Comparison of ENCODE assay signal across 25 cellular contexts in the genomic region with DNA sequence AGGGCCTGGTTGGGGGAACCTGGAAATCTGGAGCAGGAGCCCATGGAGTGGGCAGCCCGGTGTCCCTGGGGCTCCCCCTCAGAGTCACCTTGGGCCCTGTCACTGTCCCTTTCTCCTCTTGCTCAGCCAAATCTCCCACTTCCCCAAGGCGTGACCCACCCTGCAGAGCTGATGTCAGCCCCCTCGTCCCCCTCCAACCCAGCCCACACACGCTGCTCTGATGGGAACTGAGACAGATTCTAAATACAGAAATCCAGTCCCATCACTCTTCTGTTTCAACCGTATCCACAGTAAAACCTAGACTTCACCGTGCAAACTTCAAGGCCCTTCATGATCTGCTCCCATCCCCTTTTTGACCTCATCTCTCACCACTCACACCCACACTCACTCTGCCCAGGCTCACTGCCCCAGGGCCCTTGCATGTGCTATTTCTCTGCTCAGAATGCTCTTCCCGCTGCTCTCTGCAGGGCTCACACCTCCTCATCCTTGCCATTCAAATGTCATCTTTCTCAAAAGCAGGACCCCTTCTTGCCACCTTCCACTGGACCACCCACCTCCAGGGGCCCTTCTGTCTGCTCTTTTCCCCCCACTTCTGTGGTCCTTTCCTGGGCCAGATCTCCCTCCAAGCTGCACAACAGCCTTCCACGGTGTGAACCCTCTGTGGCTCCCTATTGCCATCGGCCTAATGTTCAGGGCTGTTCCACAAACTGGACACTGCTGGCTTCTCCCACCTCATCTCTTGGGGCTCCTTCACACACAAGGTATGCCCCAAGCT. TPM values are rescaled to one million over a fixed set of nuclear protein-coding genes. Genes with fewer than 3 reads are reported as not detected.
A peak's percentile ranks its signal among the peaks of the same experiment; 100 is the strongest.
DNase-seq lines count a peak whose midpoint lies in the region; ATAC-seq and TF ChIP-seq lines count a peak whose summit lies in the region.
"Had no signal": no experiment of that assay in that cellular context is flagged by ENCODE, and none has a peak within 500 bp of the region (broad histone marks: within the 10 kb centered on the region; RNA-seq: fewer than 3 reads in every experiment).

No MANE protein-coding gene starts in this region.

- no peak overlapping the region for H2BK20ac ChIP-seq in IMR-90 (ENCODE audit: low read depth, low read length)

- H2BK120ac ChIP-seq in IMR-90 (ENCODE audit: low read depth, low read length) = no peak overlapping the region

- no peak overlapping the region for H3K9ac ChIP-seq in IMR-90 (ENCODE audit: low read depth, low read length)

- no peak overlapping the region for H4K91ac ChIP-seq in IMR-90 (ENCODE audit: insufficient read depth, low read depth, low read length)

- peaks cover 0 to 38% of the 10 kb centered on the region in 2 experiments; a peak in 3 of 4 replicates for H3K79me1 ChIP-seq in IMR-90 (ENCODE audit: low read depth in 1 of 2, low read length in 2 of 2)

- H4K5ac ChIP-seq in IMR-90 (ENCODE audit: low read depth, low read length) = no peak overlapping the region

- no peak overlapping the region for H3K23ac ChIP-seq in IMR-90 (ENCODE audit: low read depth, low read length)

- peaks cover 7% of the 10 kb centered on the region for H3K27me3 Mint-ChIP-seq in activated CD4-positive, alpha-beta T cell treated with anti-CD3 and anti-CD28 coated beads, Interleukin-2, amount 10 ng/mL, durations not matched to agents 7 days and 5 days

- H4K20me1 ChIP-seq in IMR-90 (ENCODE audit: insufficient read depth, low read length) = no peaks in the 10 kb centered on the region

- TF ChIP-seq RAD21 in IMR-90 (IDR thresholded peaks at IDR 0.05; ENCODE audit: low read length) = no peak

- no peak overlapping the region; a peak in 1 of 4 replicates for H4K8ac ChIP-seq in IMR-90 (ENCODE audit: low read depth in 2 of 2, low read length in 2 of 2)

- DNase-seq in IMR-90 = no peak
- no peak for DNase-seq in esophagus muscularis mucosa (ENCODE audit: extremely low spot score)
- DNase-seq in lower lobe of right lung = peak; percentile 22
- peak; percentile 25 to 43 for DNase-seq in aorta
- no peak for DNase-seq in stimulated activated naive CD4-positive, alpha-beta T cell (lab: John Stamatoyannopoulos, UW)
- no peak for DNase-seq in activated CD4-positive, alpha-beta T cell treated with anti-CD3 and anti-CD28 coated beads, Interleukin-2, amount 10 ng/mL, durations not matched to agents 7 days and 5 days
- DNase-seq: activated CD8-positive, alpha-beta memory T cell treated with anti-CD3 and anti-CD28 coated beads, Interleukin-2, amount 10 ng/mL, durations not matched to agents 7 days and 5 days; activated naive CD4-positive, alpha-beta T cell treated with anti-CD3 and anti-CD28 coated beads, Interleukin-2, amount 10 ng/mL, durations not matched to agents 7 days and 5 days; activated T-cell treated with anti-CD3 and anti-CD28 coated beads, Interleukin-2, amount 50 U/mL, for 72 hours; esophagus squamous epithelium; foreskin melanocyte; hippocampal formation; Kasumi-1; MV-4-11; naive B cell; NCI-H510A treated with DMSO at 0.1 percent for 48 hours; PC-3; SIG-M5; small intestine; stimulated activated CD8-positive, alpha-beta memory T cell treated with anti-CD3 and anti-CD28 coated beads, Interleukin-4, amount 100 ng/mL, for 48 hours; transverse colon had no signal

- peak overlapping the region; percentile 37 for H2AK9ac ChIP-seq in IMR-90 (replicated peaks; ENCODE audit: low read depth, low read length, poor library complexity)

- no peak overlapping the region for H3K14ac ChIP-seq in IMR-90 (replicated peaks; ENCODE audit: low read depth, low read length)

- peak overlapping the region; percentile 4; the same call in 1 of the 2 replicates for H2AK5ac ChIP-seq in IMR-90 (ENCODE audit: low read depth, low read length)

- no peak overlapping the region for H3K4me3 Mint-ChIP-seq in activated CD4-positive, alpha-beta T cell treated with anti-CD3 and anti-CD28 coated beads, Interleukin-2, amount 10 ng/mL, durations not matched to agents 7 days and 5 days
- H3K4me3 Mint-ChIP-seq: activated CD8-positive, alpha-beta memory T cell treated with anti-CD3 and anti-CD28 coated beads, Interleukin-2, amount 10 ng/mL, durations not matched to agents 7 days and 5 days; activated naive CD4-positive, alpha-beta T cell treated with anti-CD3 and anti-CD28 coated beads, Interleukin-2, amount 10 ng/mL, durations not matched to agents 7 days and 5 days; activated T-cell treated with anti-CD3 and anti-CD28 coated beads, Interleukin-2, amount 50 U/mL, for 72 hours; naive B cell; WTC11 had no signal

- in situ Hi-C loops in IMR-90 (cut with MboI; ENCODE audit: low sequenced_read_pairs) = no loop called here

- no peak overlapping the region for H3K4me3 ChIP-seq in IMR-90 (ENCODE audit: insufficient read depth, low read depth, low read length)
- no peak overlapping the region for H3K4me3 ChIP-seq in esophagus muscularis mucosa
- H3K4me3 ChIP-seq in lower lobe of right lung = no peak overlapping the region
- H3K4me3 ChIP-seq in aorta (ENCODE audit: low read length in 2 of 2) = no peak overlapping the region
- H3K4me3 ChIP-seq: esophagus squamous epithelium, transverse colon had no signal

- no TSS peak for BruUV-seq in IMR-90 (replicated peaks; lab: Mats Ljungman, UMichigan)

- WGBS in IMR-90 (ENCODE audit: extremely low coverage in 2 of 2, insufficient read length in 1 of 2), 2 experiments = 81% methylated on average over 6 of the region's 9 CpGs; no CpG with 5 or more reads in 1 of the 2 experiments
- WGBS in esophagus muscularis mucosa = 83% methylated on average over 9 of the region's 9 CpGs
- 81 to 86% methylated on average over 9 of the region's 9 CpGs for WGBS in aorta, 2 donors

- no peak for TF ChIP-seq EP300 in esophagus muscularis mucosa (IDR thresholded peaks at IDR 0.05)

- H3K27ac Mint-ChIP-seq in activated CD4-positive, alpha-beta T cell treated with anti-CD3 and anti-CD28 coated beads, Interleukin-2, amount 10 ng/mL, durations not matched to agents 7 days and 5 days = no peak overlapping the region
- H3K27ac Mint-ChIP-seq: activated CD8-positive, alpha-beta memory T cell treated with anti-CD3 and anti-CD28 coated beads, Interleukin-2, amount 10 ng/mL, durations not matched to agents 7 days and 5 days; activated T-cell treated with anti-CD3 and anti-CD28 coated beads, Interleukin-2, amount 50 U/mL, for 72 hours; WTC11 had no signal

- H3K27me3 ChIP-seq in IMR-90 (ENCODE audit: control insufficient read depth, insufficient read depth, low read length) (no peaks in the 10 kb centered on the region), esophagus muscularis mucosa (no peaks in the 10 kb centered on the region), lower lobe of right lung (ENCODE audit: low read depth) (no peaks in the 10 kb centered on the region), aorta (ENCODE audit: control insufficient read depth in 1 of 2, insufficient read depth in 2 of 2, low read length in 1 of 2) (no peaks in the 10 kb centered on the region)
- H3K27me3 ChIP-seq: transverse colon had no signal

- H3K9me3 ChIP-seq in IMR-90 (ENCODE audit: control insufficient read depth, insufficient read depth, low read length) = no peaks in the 10 kb centered on the region
- H3K9me3 ChIP-seq in esophagus muscularis mucosa = no peaks in the 10 kb centered on the region
- no peaks in the 10 kb centered on the region for H3K9me3 ChIP-seq in lower lobe of right lung
- no peaks in the 10 kb centered on the region for H3K9me3 ChIP-seq in aorta (ENCODE audit: control insufficient read depth, low read length)
- H3K9me3 ChIP-seq: esophagus squamous epithelium, transverse colon had no signal

- H3K4ac ChIP-seq in IMR-90 (ENCODE audit: low read depth, low read length) = no peak overlapping the region

- no peaks in the 10 kb centered on the region for H3K9me3 Mint-ChIP-seq in activated CD4-positive, alpha-beta T cell treated with anti-CD3 and anti-CD28 coated beads, Interleukin-2, amount 10 ng/mL, durations not matched to agents 7 days and 5 days
- H3K9me3 Mint-ChIP-seq: activated naive CD4-positive, alpha-beta T cell treated with anti-CD3 and anti-CD28 coated beads, Interleukin-2, amount 10 ng/mL, durations not matched to agents 7 days and 5 days; activated T-cell treated with anti-CD3 and anti-CD28 coated beads, Interleukin-2, amount 50 U/mL, for 72 hours; naive B cell; WTC11 had no signal

- no peak overlapping the region; the same call in 2 of the 3 replicates for H2BK15ac ChIP-seq in IMR-90 (ENCODE audit: low read depth, low read length)

- no peaks in the 10 kb centered on the region for H3K36me3 Mint-ChIP-seq in activated CD4-positive, alpha-beta T cell treated with anti-CD3 and anti-CD28 coated beads, Interleukin-2, amount 10 ng/mL, durations not matched to agents 7 days and 5 days (ENCODE audit: low read depth)
- H3K36me3 Mint-ChIP-seq: activated CD8-positive, alpha-beta memory T cell treated with anti-CD3 and anti-CD28 coated beads, Interleukin-2, amount 10 ng/mL, durations not matched to agents 7 days and 5 days; activated naive CD4-positive, alpha-beta T cell treated with anti-CD3 and anti-CD28 coated beads, Interleukin-2, amount 10 ng/mL, durations not matched to agents 7 days and 5 days; naive B cell; WTC11 had no signal

- intact Hi-C loops in IMR-90 (cut with micrococcal nuclease) = no loop called here
- intact Hi-C loops in esophagus muscularis mucosa (cut with DNase I) = no loop called here
- intact Hi-C loops in lower lobe of right lung (cut with DNase I) = no loop called here
- intact Hi-C loops in aorta (cut with DNase I) = no loop called here

- ATAC-seq in IMR-90 (ENCODE audit: low read depth) = no peak
- ATAC-seq in lower lobe of right lung = no peak
- no peak for ATAC-seq in aorta (ENCODE audit: low FRiP score)
- no peak for ATAC-seq in HG03135 (IDR thresholded peaks at IDR 0.05; ENCODE audit: unreplicated experiment)
- ATAC-seq: activated CD8-positive, alpha-beta memory T cell treated with anti-CD3 and anti-CD28 coated beads, Interleukin-2, amount 10 ng/mL, durations not matched to agents 7 days and 5 days; activated T-cell treated with anti-CD3 and anti-CD28 coated beads, Interleukin-2, amount 50 U/mL, for 72 hours; HCT116; PC-3; WTC11 had no signal

- H3K4me2 ChIP-seq in IMR-90 (ENCODE audit: low read depth, low read length) = no peak overlapping the region

- TF ChIP-seq POLR2A in IMR-90 (IDR thresholded peaks at IDR 0.05; ENCODE audit: low read depth, low read length) = no peak
- no peak for TF ChIP-seq POLR2A in esophagus muscularis mucosa (IDR thresholded peaks at IDR 0.05; ENCODE audit: low read depth)

- H2BK5ac ChIP-seq in IMR-90 (ENCODE audit: low read depth, low read length, poor library complexity, severe bottlenecking) = no peak overlapping the region

- H3K18ac ChIP-seq in IMR-90 (ENCODE audit: low read depth, low read length) = no peak overlapping the region

- H3K36me3 ChIP-seq in IMR-90 (ENCODE audit: control insufficient read depth, insufficient read depth, low read length) (peaks cover 57% of the 10 kb centered on the region), esophagus muscularis mucosa (peaks cover 23 to 81% (median 54%) of the 10 kb centered on the region in 4 donors), lower lobe of right lung (peaks cover 68% of the 10 kb centered on the region), aorta (ENCODE audit: control insufficient read depth in 1 of 2, insufficient read depth in 2 of 2, low read length in 1 of 2) (peaks cover 5 to 13% of the 10 kb centered on the region in 2 donors)
- H3K36me3 ChIP-seq: transverse colon had no signal

- peaks cover 25% of the 10 kb centered on the region for H3K9me1 ChIP-seq in IMR-90 (ENCODE audit: insufficient read depth, low read length)

- H3K4me1 Mint-ChIP-seq in activated CD4-positive, alpha-beta T cell treated with anti-CD3 and anti-CD28 coated beads, Interleukin-2, amount 10 ng/mL, durations not matched to agents 7 days and 5 days = peaks cover 16% of the 10 kb centered on the region

- dilution Hi-C loops in IMR-90 (cut with HindIII; ENCODE audit: low sequenced_read_pairs, unreplicated experiment) = no loop called here

- no peak overlapping the region for H3K56ac ChIP-seq in IMR-90 (ENCODE audit: extremely low read depth, insufficient read depth, low read length)

- H3K27ac ChIP-seq in IMR-90 (ENCODE audit: insufficient read depth, low read length) (no peak overlapping the region), esophagus muscularis mucosa (replicated peaks in 1 of 4) (peak overlapping the region; percentile 12 to 87 (median 60)), lower lobe of right lung (peak overlapping the region; percentile 24), aorta (ENCODE audit: low read depth in 1 of 2, low read length in 2 of 2) (no peak overlapping the region)
- H3K27ac ChIP-seq: C4-2B, transverse colon had no signal

- TF ChIP-seq CTCF in IMR-90 (conservative IDR thresholded peaks at IDR 0.05; ENCODE audit: low read depth, low read length) (no peak), esophagus muscularis mucosa (IDR thresholded peaks at IDR 0.05) (no peak), lower lobe of right lung (IDR thresholded peaks at IDR 0.05) (no peak)

- CTCF ChIA-PET in IMR-90 (lab: Yijun Ruan, JAX) = no interaction called here
- CTCF ChIA-PET in activated CD4-positive, alpha-beta T cell treated with anti-CD3 and anti-CD28 coated beads, Interleukin-2, amount 10 ng/mL, durations not matched to agents 7 days and 5 days (lab: Charles Lee) = no interaction called here

- H3K4me1 ChIP-seq in IMR-90 (ENCODE audit: control insufficient read depth, insufficient read depth, low read length) = peaks cover 27% of the 10 kb centered on the region
- H3K4me1 ChIP-seq in esophagus muscularis mucosa = peaks cover 48 to 65% (median 58%) of the 10 kb centered on the region in 4 donors
- H3K4me1 ChIP-seq in lower lobe of right lung = peaks cover 68% of the 10 kb centered on the region
- H3K4me1 ChIP-seq in aorta (ENCODE audit: control insufficient read depth in 1 of 2, insufficient read depth in 2 of 2, low read length in 2 of 2) = no peaks in the 10 kb centered on the region

- POLR2A ChIA-PET in IMR-90 (lab: Charles Lee; ENCODE audit: unreplicated experiment) = no interaction called here
- POLR2A ChIA-PET in activated CD4-positive, alpha-beta T cell treated with anti-CD3 and anti-CD28 coated beads, Interleukin-2, amount 10 ng/mL, durations not matched to agents 7 days and 5 days (lab: Charles Lee) = no interaction called here

- no peak overlapping the region for H2AFZ ChIP-seq in IMR-90 (replicated peaks; ENCODE audit: low read length, poor library complexity)

RNA-seq across cellular contexts. Expression of a gene that starts 16.6 kb away (rescaled TPM):
- 237 and 268 TPM in 2 replicates for total RNA-seq in IMR-90 (2012; rRNA removed)
- polyA plus RNA-seq in IMR-90 (2012; rRNA removed) = 239 and 292 TPM in 2 replicates
- 370 and 502 TPM in 2 replicates for polyA plus RNA-seq in IMR-90 (2012; cell fraction: cytosol; rRNA removed)
- 218 and 328 TPM in 2 replicates for polyA plus RNA-seq in IMR-90 (2012; cell fraction: nucleus; rRNA removed; ENCODE audit: low replicate concordance)
- 100 to 1,000 TPM; 170 to 385 (median 212) TPM for total RNA-seq in esophagus muscularis mucosa
- 362 TPM for total RNA-seq in lower lobe of right lung
- total RNA-seq in aorta = 100 to 1,000 TPM; 449 to 561 TPM
- 100 to 1,000 TPM in 1 of 2 donors, 10 to 100 TPM in 1; 44.2 to 193 TPM for polyA plus RNA-seq in aorta
- total RNA-seq in activated CD4-positive, alpha-beta T cell treated with anti-CD3 and anti-CD28 coated beads, Interleukin-2, amount 10 ng/mL, durations not matched to agents 7 days and 5 days = under 1 TPM; 0.07 to 0.21 TPM

Comparison
In these comparisons a context has a peak if more than half of its experiments do, and no peak if none do; other contexts are left out.
1. DNase-seq: peak in lower lobe of right lung (single experiment) and aorta (2 of 2); none in IMR-90 (single experiment), esophagus muscularis mucosa (single experiment), stimulated activated naive CD4-positive, alpha-beta T cell (0 of 6) and activated CD4-positive, alpha-beta T cell treated with anti-CD3 and anti-CD28 coated beads, Interleukin-2, amount 10 ng/mL, durations not matched to agents 7 days and 5 days (single experiment).
2. H3K27ac ChIP-seq: peak in esophagus muscularis mucosa (4 of 4) and lower lobe of right lung (single experiment); none in IMR-90 (single experiment) and aorta (0 of 2).
3. RNA of a gene that starts 16.6 kb away (total RNA-seq): 449 to 561 TPM in aorta, 362 TPM in lower lobe of right lung (single experiment), 237 to 268 TPM in IMR-90 and 170 to 385 TPM in esophagus muscularis mucosa; 0.07 to 0.21 TPM in activated CD4-positive, alpha-beta T cell treated with anti-CD3 and anti-CD28 coated beads, Interleukin-2, amount 10 ng/mL, durations not matched to agents 7 days and 5 days; every median in the first group is over 100 times any median in the second.